In the genomic region with DNA sequence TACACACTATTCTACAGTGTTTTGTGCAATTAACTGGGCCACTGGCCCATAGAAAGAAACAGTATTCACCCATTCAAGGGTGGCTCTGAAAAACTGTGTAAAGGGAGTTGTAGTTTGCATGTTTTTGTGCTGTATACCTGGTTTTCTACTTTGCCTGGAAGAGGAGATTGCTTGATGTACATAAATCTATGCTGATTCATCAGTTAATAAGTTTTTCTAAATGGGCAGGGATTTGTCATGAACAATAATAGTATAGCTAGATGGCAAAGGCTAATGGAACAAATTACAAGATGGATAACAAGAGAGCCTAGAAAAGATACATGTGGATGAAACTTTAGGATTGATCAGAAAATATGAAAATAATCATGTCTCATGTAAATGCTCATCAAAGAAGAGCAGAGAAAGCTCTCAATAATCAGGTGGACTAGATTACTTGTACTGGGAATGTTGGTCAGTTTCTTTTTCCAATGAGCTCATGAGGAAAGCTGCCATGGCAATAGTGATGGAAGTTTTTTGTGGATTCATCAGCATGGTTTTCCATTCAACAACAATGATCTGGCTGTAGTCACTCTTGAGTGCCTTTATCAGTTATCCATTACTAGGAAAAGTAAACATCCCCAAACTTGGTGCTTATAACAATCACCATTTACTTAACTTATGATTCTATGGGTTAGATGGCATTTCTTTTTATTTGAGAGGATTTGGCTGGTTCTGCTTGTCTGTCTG, we compare ENCODE assay signal across 2 cellular contexts.
TF ChIP-seq lines count a peak whose summit lies in the region.

No MANE protein-coding gene starts in this region.

TF ChIP-seq in A549, 52 proteins besides CTCF, POLR2A, EP300 and RAD21:
- TF ChIP-seq MAFK (IDR thresholded peaks at IDR 0.05; ENCODE audit: partially characterized antibody) (peak; percentile 63), KDM1A (IDR thresholded peaks at IDR 0.05; ENCODE audit: low read depth) (no peak), HOXA7 (CRISPR knock-in tag; IDR thresholded peaks at IDR 0.05) (no peak)

TF ChIP-seq in IMR-90, 13 proteins besides CTCF, POLR2A, EP300 and RAD21:
- TF ChIP-seq MAFK (IDR thresholded peaks at IDR 0.05; ENCODE audit: low read depth, low read length) (peak; percentile 24; the same call in 1 of the 2 replicates), RFX5 (IDR thresholded peaks at IDR 0.05; ENCODE audit: low read depth, low read length) (no peak), MAZ (IDR thresholded peaks at IDR 0.05; ENCODE audit: borderline replicate concordance, low read depth, low read length) (no peak), CEBPB (IDR thresholded peaks at IDR 0.05; ENCODE audit: low read depth, low read length) (no peak)
- TF ChIP-seq, protein P1, sequence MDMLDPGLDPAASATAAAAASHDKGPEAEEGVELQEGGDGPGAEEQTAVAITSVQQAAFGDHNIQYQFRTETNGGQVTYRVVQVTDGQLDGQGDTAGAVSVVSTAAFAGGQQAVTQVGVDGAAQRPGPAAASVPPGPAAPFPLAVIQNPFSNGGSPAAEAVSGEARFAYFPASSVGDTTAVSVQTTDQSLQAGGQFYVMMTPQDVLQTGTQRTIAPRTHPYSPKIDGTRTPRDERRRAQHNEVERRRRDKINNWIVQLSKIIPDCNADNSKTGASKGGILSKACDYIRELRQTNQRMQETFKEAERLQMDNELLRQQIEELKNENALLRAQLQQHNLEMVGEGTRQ (IDR thresholded peaks at IDR 0.05; ENCODE audit: low read depth, low read length): no peak
- TF ChIP-seq, protein P2, sequence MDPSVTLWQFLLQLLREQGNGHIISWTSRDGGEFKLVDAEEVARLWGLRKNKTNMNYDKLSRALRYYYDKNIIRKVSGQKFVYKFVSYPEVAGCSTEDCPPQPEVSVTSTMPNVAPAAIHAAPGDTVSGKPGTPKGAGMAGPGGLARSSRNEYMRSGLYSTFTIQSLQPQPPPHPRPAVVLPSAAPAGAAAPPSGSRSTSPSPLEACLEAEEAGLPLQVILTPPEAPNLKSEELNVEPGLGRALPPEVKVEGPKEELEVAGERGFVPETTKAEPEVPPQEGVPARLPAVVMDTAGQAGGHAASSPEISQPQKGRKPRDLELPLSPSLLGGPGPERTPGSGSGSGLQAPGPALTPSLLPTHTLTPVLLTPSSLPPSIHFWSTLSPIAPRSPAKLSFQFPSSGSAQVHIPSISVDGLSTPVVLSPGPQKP (IDR thresholded peaks at IDR 0.05; ENCODE audit: borderline replicate concordance, low read depth, low read length): no peak
TF ChIP-seq in IMR-90: peak in this region for 1.
